9 cellular contexts compared by ENCODE assay signal in the genomic region with DNA sequence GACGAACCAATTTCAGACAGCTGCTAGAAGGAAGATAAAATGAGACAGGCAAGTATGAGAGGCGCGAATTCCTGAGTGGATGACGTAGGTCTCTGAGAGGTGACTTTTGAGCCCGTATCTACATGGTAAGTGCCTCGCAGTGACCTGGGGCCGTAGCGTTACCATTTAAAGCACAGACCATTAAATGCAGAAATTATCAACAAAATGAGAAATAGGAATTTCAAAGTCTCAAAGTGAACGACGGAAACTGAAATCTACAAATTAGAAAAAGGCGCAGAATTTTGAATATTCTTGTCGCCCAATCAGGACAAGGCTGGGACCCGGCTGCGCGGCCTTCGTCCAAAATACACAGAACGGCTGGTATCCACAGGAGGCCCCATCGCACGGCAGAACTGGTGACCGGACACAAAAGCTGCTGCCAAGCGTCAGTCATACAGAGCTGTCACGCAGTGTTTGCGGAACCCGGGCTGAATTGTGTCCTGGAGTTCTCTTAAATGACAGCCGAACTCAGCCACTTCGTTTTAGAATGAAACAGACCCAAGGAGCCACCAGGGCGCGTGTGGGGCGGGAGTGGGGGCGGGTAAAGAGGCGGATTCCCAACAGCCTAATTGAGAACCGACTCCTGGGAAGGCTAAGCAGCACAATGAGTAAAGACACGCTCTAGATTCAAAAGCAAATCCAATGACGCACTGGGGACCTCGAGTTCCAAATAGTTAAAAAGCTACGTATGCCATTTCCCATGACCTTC. TPM values are rescaled to one million over a fixed set of nuclear protein-coding genes. Genes with fewer than 3 reads are reported as not detected.
DNase-seq lines count a peak whose midpoint lies in the region; ATAC-seq, FAIRE-seq and TF ChIP-seq lines count a peak whose summit lies in the region.
"Had no signal": no experiment of that assay in that cellular context is flagged by ENCODE, and none has a peak within 500 bp of the region (broad histone marks: within the 10 kb centered on the region; RNA-seq: fewer than 3 reads in every experiment).

No MANE protein-coding gene starts in this region.

- ATAC-seq in GM23338, result peak; percentile 16
- peak; percentile 2 for ATAC-seq in activated B cell treated with CpG ODN at 0.5 μM for 24 hours (ENCODE audit: low read depth)
- ATAC-seq in GM18861 (IDR thresholded peaks at IDR 0.05; ENCODE audit: unreplicated experiment), result no peak

- no peaks in the 10 kb centered on the region for H3K9me3 ChIP-seq in kidney (ENCODE audit: control insufficient read depth in 1 of 2, low read length in 2 of 2)

- no peaks in the 10 kb centered on the region for H4K20me1 ChIP-seq in GM23338 (replicated peaks; ENCODE audit: insufficient read depth)

- H3K36me3 Mint-ChIP-seq in GM23338 (ENCODE audit: low read depth) (no peaks in the 10 kb centered on the region), activated B cell treated with CpG ODN at 0.5 μM for 24 hours (ENCODE audit: low read depth) (peaks cover 2% of the 10 kb centered on the region)

- DNase-seq in A172 (ENCODE audit: low spot score) (peak; percentile 83), GM23338 (ENCODE audit: low spot score) (peak; percentile 82), NCI-H226 (peak; percentile 56), activated B cell treated with CpG ODN at 0.5 μM for 24 hours (peak; percentile 47), cerebellar nuclear complex (lab: John Stamatoyannopoulos, UW) (peak; percentile 65 to 78), kidney (peak; percentile 95)
- DNase-seq in stimulated activated CD4-positive, alpha-beta T cell treated with anti-CD3 and anti-CD28 coated beads, Interleukin-12 subunit alpha, Interleukin-12 subunit beta, amount 100 ng/mL, for 4 hours, result peak; percentile 42
- DNase-seq: DND-41 had no signal

- no peak for FAIRE-seq in kidney (lab: Jason Lieb, UNC)

- no peaks in the 10 kb centered on the region for H3K9me3 Mint-ChIP-seq in GM23338
- H3K9me3 Mint-ChIP-seq in activated B cell treated with CpG ODN at 0.5 μM for 24 hours, result no peaks in the 10 kb centered on the region

- peaks cover 12% of the 10 kb centered on the region; the same call in 1 of the 2 replicates for H3F3A ChIP-seq in GM23338 (replicated peaks; ENCODE audit: low read depth)

- no peaks in the 10 kb centered on the region for H3K9me2 ChIP-seq in GM23338 (ENCODE audit: insufficient read depth)

- peak overlapping the region; percentile 61 to 99 for H3K9ac ChIP-seq in kidney (ENCODE audit: low read length in 2 of 2)

- TF ChIP-seq CTCF in GM23338 (conservative IDR thresholded peaks at IDR 0.05; ENCODE audit: low read depth in 2 of 2), result no peak
- TF ChIP-seq CTCF in activated B cell treated with CpG ODN at 0.5 μM for 24 hours (IDR thresholded peaks at IDR 0.05), result no peak
- no peak for TF ChIP-seq CTCF in kidney (IDR thresholded peaks at IDR 0.05; ENCODE audit: borderline replicate concordance, extremely low read depth, insufficient read depth)

- no peak overlapping the region for H3K27ac Mint-ChIP-seq in GM23338
- no peak overlapping the region for H3K27ac Mint-ChIP-seq in activated B cell treated with CpG ODN at 0.5 μM for 24 hours

- no peak overlapping the region for H2AFZ ChIP-seq in GM23338

- 0 out of 2 replicates have a peak, but pooled peaks cover 7% of the 10 kb centered on the region for H3K79me2 ChIP-seq in GM23338 (replicated peaks; ENCODE audit: insufficient read depth)

- H3K27me3 Mint-ChIP-seq in GM23338 (ENCODE audit: insufficient read depth, low read depth, poor library complexity) (peaks cover 3% of the 10 kb centered on the region), activated B cell treated with CpG ODN at 0.5 μM for 24 hours (no peaks in the 10 kb centered on the region)

- CTCF ChIA-PET in activated B cell treated with CpG ODN at 0.5 μM for 24 hours (lab: Charles Lee), result no interaction called here

- no peak overlapping the region for H3K4me3 Mint-ChIP-seq in GM23338
- H3K4me3 Mint-ChIP-seq in activated B cell treated with CpG ODN at 0.5 μM for 24 hours, result no peak overlapping the region

- H3K36me3 ChIP-seq in GM23338 (ENCODE audit: insufficient read depth) (no peaks in the 10 kb centered on the region), kidney (ENCODE audit: control insufficient read depth in 1 of 2, insufficient read depth in 2 of 2, low read length in 2 of 2) (no peaks in the 10 kb centered on the region)

- H3K4me1 Mint-ChIP-seq in GM23338, result peaks cover 7% of the 10 kb centered on the region; the same call in 2 of the 3 replicates
- peaks cover 2% of the 10 kb centered on the region for H3K4me1 Mint-ChIP-seq in activated B cell treated with CpG ODN at 0.5 μM for 24 hours

- H3K27ac ChIP-seq in GM23338 (ENCODE audit: low read depth) (peak overlapping the region; percentile 99), kidney (ENCODE audit: low read depth in 2 of 2, low read length in 2 of 2) (peak overlapping the region; percentile 94 to 98)

- intact Hi-C loops in activated B cell treated with CpG ODN at 0.5 μM for 24 hours (cut with micrococcal nuclease), result loop anchor here (1.0 kb wide), 1 partner anchor 182 kb away; the partner anchor contains the start of gene VPS45
- intact Hi-C loops in kidney (cut with DNase I), result no loop called here

- H3K27me3 ChIP-seq in GM23338 (ENCODE audit: insufficient read depth), result no peaks in the 10 kb centered on the region

- H3K4me3 ChIP-seq in GM23338 (peak overlapping the region; percentile 87), kidney (ENCODE audit: low read length in 2 of 2) (peak overlapping the region; percentile 64 to 94)

- POLR2A ChIA-PET in activated B cell treated with CpG ODN at 0.5 μM for 24 hours (lab: Charles Lee), result interaction anchor here (0.5 to 7.3 kb wide), 26 partner anchors 8 to 1574 kb away, joined by 3 to 311 read pairs (median 14); partner anchors contain the start of genes ANP32E, BOLA1, CIART and OTUD7B

- peak overlapping the region; percentile 80 for H3K4me2 ChIP-seq in GM23338

- H3K4me1 ChIP-seq in GM23338 (ENCODE audit: insufficient read depth) (peaks cover 3% of the 10 kb centered on the region; the same call in 1 of the 2 replicates), kidney (ENCODE audit: control insufficient read depth in 1 of 2, insufficient read depth in 1 of 2, low read depth in 1 of 2, low read length in 2 of 2) (peaks cover 8 to 11% of the 10 kb centered on the region in 2 donors)

TF ChIP-seq in GM23338, 12 proteins besides CTCF, POLR2A, EP300 and RAD21:
- TF ChIP-seq STAT1 (IDR thresholded peaks at IDR 0.05; ENCODE audit: unreplicated experiment) (no peak), ZNF331 (CRISPR knock-in tag; IDR thresholded peaks at IDR 0.05; ENCODE audit: low read depth) (no peak), POLR2AphosphoS5 (IDR thresholded peaks at IDR 0.05; ENCODE audit: low read depth) (peak; percentile 32), ZNF114 (CRISPR knock-in tag; IDR thresholded peaks at IDR 0.05) (no peak)

RNA-seq across cellular contexts. Expression of gene BOLA1, which starts 13.8 kb away (rescaled TPM):
- 23.5 and 27.8 TPM in 2 replicates for total RNA-seq in A172 (2014; rRNA removed; shearing (Covaris generic))
- total RNA-seq in GM23338 (2014; rRNA removed; shearing (Covaris generic)), result 13.4 and 18.4 TPM in 2 replicates
- polyA plus RNA-seq in GM23338 (2016; fragmentation: Nextera tagmentation; extraction: Ambion mirVana), result 23.1 and 26.2 TPM in 2 replicates
- total RNA-seq in activated B cell treated with CpG ODN at 0.5 μM for 24 hours, result 10.2 and 11.6 TPM in 2 replicates
- 14.3 TPM for total RNA-seq in kidney
- 44.0 TPM for polyA plus RNA-seq in kidney (ENCODE audit: insufficient read depth, low read depth, low replicate concordance)

RNA-seq across cellular contexts. Expression of gene SV2A, which starts 32.1 kb away (rescaled TPM):
- total RNA-seq in A172 (2014; rRNA removed; shearing (Covaris generic)), result 32.2 and 37.7 TPM in 2 replicates
- total RNA-seq in GM23338 (2014; rRNA removed; shearing (Covaris generic)), result 41.7 and 42.5 TPM in 2 replicates
- polyA plus RNA-seq in GM23338 (2016; fragmentation: Nextera tagmentation; extraction: Ambion mirVana) (17.3 and 17.8 TPM in 2 replicates), kidney (ENCODE audit: insufficient read depth, low read depth, low replicate concordance) (2.0 TPM)
- total RNA-seq in activated B cell treated with CpG ODN at 0.5 μM for 24 hours (0.07 and 0.12 TPM in 2 replicates), kidney (4.5 TPM)

RNA-seq across cellular contexts. Expression of gene SF3B4, which starts 42.1 kb away (rescaled TPM):
- 26.9 and 37.0 TPM in 2 replicates for total RNA-seq in A172 (2014; rRNA removed; shearing (Covaris generic))
- 48.7 and 49.2 TPM in 2 replicates for total RNA-seq in GM23338 (2014; rRNA removed; shearing (Covaris generic))
- polyA plus RNA-seq in GM23338 (2016; fragmentation: Nextera tagmentation; extraction: Ambion mirVana), result 84.0 and 85.7 TPM in 2 replicates
- 80.8 and 86.2 TPM in 2 replicates for total RNA-seq in activated B cell treated with CpG ODN at 0.5 μM for 24 hours
- total RNA-seq in kidney, result 55.0 TPM
- 40.6 TPM for polyA plus RNA-seq in kidney (ENCODE audit: insufficient read depth, low read depth, low replicate concordance)

RNA-seq across cellular contexts. Expression of gene MTMR11, which starts 51.1 kb away (rescaled TPM):
- total RNA-seq in A172 (2014; rRNA removed; shearing (Covaris generic)), result 7.2 and 9.0 TPM in 2 replicates
- 1.8 and 2.4 TPM in 2 replicates for total RNA-seq in GM23338 (2014; rRNA removed; shearing (Covaris generic))
- polyA plus RNA-seq in GM23338 (2016; fragmentation: Nextera tagmentation; extraction: Ambion mirVana), result 2.1 and 3.6 TPM in 2 replicates
- not detected in 2 replicates for total RNA-seq in activated B cell treated with CpG ODN at 0.5 μM for 24 hours
- total RNA-seq in kidney, result 24.7 TPM
- 21.6 TPM for polyA plus RNA-seq in kidney (ENCODE audit: insufficient read depth, low read depth, low replicate concordance)

Comparison
In these comparisons a context has a peak if more than half of its experiments do, and no peak if none do; other contexts are left out.
1. DNase-seq: peak in every context shown above with its lines; median percentile 95 in kidney; 83 in A172; 82 in GM23338; 72 in cerebellar nuclear complex; 56 in NCI-H226; 47 in activated B cell treated with CpG ODN at 0.5 μM for 24 hours; 42 in stimulated activated CD4-positive, alpha-beta T cell treated with anti-CD3 and anti-CD28 coated beads, Interleukin-12 subunit alpha, Interleukin-12 subunit beta, amount 100 ng/mL, for 4 hours.